In the genomic region with DNA sequence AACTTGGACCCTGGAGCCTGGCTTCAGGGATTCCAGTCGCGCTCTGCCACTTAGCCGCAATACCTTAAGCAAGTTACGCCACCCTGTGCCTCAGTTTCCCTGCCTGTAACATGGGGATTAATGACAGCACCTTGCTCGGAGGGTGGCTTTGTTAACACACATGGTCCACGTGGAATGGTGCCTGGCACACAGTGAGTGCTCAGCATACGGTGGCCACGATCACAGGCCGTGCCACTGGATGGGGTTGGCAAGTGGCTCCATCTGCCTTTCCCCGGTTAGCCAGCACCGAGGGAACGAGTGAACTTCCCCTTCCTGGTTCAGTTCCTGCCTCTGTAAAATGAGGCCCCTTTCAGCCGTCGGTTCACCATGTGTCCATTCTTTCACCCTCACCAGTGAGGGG, we compare ENCODE assay signal across 20 cellular contexts. TPM values are rescaled to one million over a fixed set of nuclear protein-coding genes. Genes with fewer than 3 reads are reported as not detected.
"Had no signal": no experiment of that assay in that cellular context is flagged by ENCODE, and none has a peak within 500 bp of the region (broad histone marks: within the 10 kb centered on the region; RNA-seq: fewer than 3 reads in every experiment).

No MANE protein-coding gene starts in this region.

- DNase-seq: activated CD4-positive, alpha-beta T cell treated with anti-CD3 and anti-CD28 coated beads, Interleukin-2, amount 50 U/mL, for 4 hours; activated gamma-delta T cell treated with Interleukin-2 at 50 U/mL for 16 hours; adrenal gland; erythroblast; gastrocnemius medialis; head of caudate nucleus; midbrain; nephron progenitor cell; occipital lobe; stimulated activated naive CD4-positive, alpha-beta T cell; substantia nigra; T-helper 2 cell had no signal

- H3K9me3 ChIP-seq: adrenal gland, gastrocnemius medialis, tibial nerve had no signal

- H3K27me3 ChIP-seq: adrenal gland, gastrocnemius medialis, tibial nerve had no signal

- H3K27ac ChIP-seq: adrenal gland, gastrocnemius medialis had no signal

- H3K4me3 ChIP-seq: adrenal gland, gastrocnemius medialis, lung, tibial nerve had no signal

- H3K4me1 ChIP-seq: adrenal gland, gastrocnemius medialis had no signal

- H3K9me3 Mint-ChIP-seq: activated naive CD4-positive, alpha-beta T cell treated with anti-CD3 and anti-CD28 coated beads, Interleukin-2, amount 50 U/mL, for 72 hours; nephron progenitor cell had no signal

- H3K4me3 Mint-ChIP-seq: nephron progenitor cell had no signal

- FAIRE-seq: astrocyte, bronchial epithelial cell, keratinocyte, TTC549 had no signal

- H3K36me3 Mint-ChIP-seq: activated naive CD4-positive, alpha-beta T cell treated with anti-CD3 and anti-CD28 coated beads, Interleukin-2, amount 50 U/mL, for 72 hours had no signal

- H3K36me3 ChIP-seq: adrenal gland, gastrocnemius medialis, tibial nerve had no signal

- ATAC-seq: activated naive CD4-positive, alpha-beta T cell treated with anti-CD3 and anti-CD28 coated beads, Interleukin-2, amount 50 U/mL, for 72 hours; gastrocnemius medialis had no signal

RNA-seq across cellular contexts. Expression of a gene that starts 17.2 kb away (rescaled TPM):
- total RNA-seq: occipital lobe had no signal

RNA-seq across cellular contexts. Expression of a gene that starts 47.9 kb away (rescaled TPM):
- total RNA-seq: adrenal gland, bronchial epithelial cell, gastrocnemius medialis, lung, myocyte, tibial nerve had no signal
- polyA plus RNA-seq: adrenal gland, keratinocyte had no signal
